In the genomic region with DNA sequence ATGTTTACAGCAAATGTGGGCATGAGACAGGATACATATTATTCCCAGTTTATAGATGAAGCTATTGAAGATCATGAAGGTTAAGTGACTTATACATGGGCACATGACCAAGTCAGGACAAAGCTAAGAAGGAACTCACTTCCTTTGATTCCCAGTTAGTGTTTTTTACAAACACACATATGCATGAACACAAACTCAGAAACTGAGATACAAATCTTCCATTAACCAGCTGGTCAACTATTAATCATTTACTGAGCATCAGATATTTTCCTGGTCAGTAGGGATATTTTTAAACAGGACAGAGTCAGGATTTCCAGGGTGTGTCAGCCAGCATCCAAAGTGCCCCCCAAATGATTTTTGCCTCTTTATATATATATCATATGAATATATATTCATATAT, we compare ENCODE assay signal across 17 cellular contexts.
"Had no signal": no experiment of that assay in that cellular context is flagged by ENCODE, and none has a peak within 500 bp of the region (broad histone marks: within the 10 kb centered on the region; RNA-seq: fewer than 3 reads in every experiment).

No MANE protein-coding gene starts in this region.

- H3K4me3 ChIP-seq: cardiac muscle cell, SK-N-MC had no signal

- H3K36me3 ChIP-seq: brain microvascular endothelial cell, cardiac muscle cell, WERI-Rb-1 had no signal

- H3K27ac ChIP-seq: brain microvascular endothelial cell, cardiac muscle cell, SK-N-MC, WERI-Rb-1 had no signal

- H3K27me3 ChIP-seq: brain microvascular endothelial cell, cardiac muscle cell had no signal

- DNase-seq: activated CD4-positive, alpha-beta memory T cell treated with anti-CD3 and anti-CD28 coated beads, Interleukin-2, amount 10 ng/mL, durations not matched to agents 7 days and 5 days; activated CD4-positive, alpha-beta T cell treated with anti-CD3 and anti-CD28 coated beads, Interleukin-2, amount 50 U/mL, for 1 hour; activated gamma-delta T cell treated with Interleukin-2 at 50 U/mL for 16 hours; activated naive CD4-positive, alpha-beta T cell treated with anti-CD3 and anti-CD28 coated beads, Interleukin-2, amount 10 ng/mL, durations not matched to agents 7 days and 5 days; activated naive CD8-positive, alpha-beta T cell treated with anti-CD3 and anti-CD28 coated beads for 36 hours; activated T-cell treated with anti-CD3 and anti-CD28 coated beads for 4 hours; activated T-cell treated with anti-CD3 and anti-CD28 coated beads, Interleukin-2, amount 50 U/mL, for 72 hours; NCI-H1092; NCI-H1930; NCI-H774; NK-92 treated with Interleukin-12 subunit alpha and Interleukin-12 subunit beta, amount 100 ng/mL, for 24 hours; T-cell; T-helper 2 cell had no signal
